In genomic region chr12:93015970-93016751, GRCh38 we compare ENCODE assay signal across 1 cellular context.
TF ChIP-seq lines count a peak whose summit lies in the region.

No MANE protein-coding gene starts in this region.

TF ChIP-seq in WTC11, 78 proteins besides CTCF, POLR2A, EP300 and RAD21 (continued from another document):
- no peak for TF ChIP-seq NR3C1 (CRISPR knock-in tag; conservative IDR thresholded peaks at IDR 0.05; ENCODE audit: low read depth)
- no peak for TF ChIP-seq NR1H2 (CRISPR knock-in tag; IDR thresholded peaks at IDR 0.05)
- TF ChIP-seq FOXP4 (CRISPR knock-in tag; IDR thresholded peaks at IDR 0.05) = no peak
- no peak for TF ChIP-seq TEAD4 (CRISPR knock-in tag; IDR thresholded peaks at IDR 0.05)
- no peak for TF ChIP-seq RORB (CRISPR knock-in tag; IDR thresholded peaks at IDR 0.05)
- TF ChIP-seq STAT6 (CRISPR knock-in tag; conservative IDR thresholded peaks at IDR 0.05; ENCODE audit: low read depth) = no peak
- no peak for TF ChIP-seq ATF3 (CRISPR knock-in tag; conservative IDR thresholded peaks at IDR 0.05)
- no peak for TF ChIP-seq ZNF138 (CRISPR knock-in tag; conservative IDR thresholded peaks at IDR 0.05)
- no peak for TF ChIP-seq HMGXB4 (CRISPR knock-in tag; IDR thresholded peaks at IDR 0.05)
- no peak for TF ChIP-seq CREB1 (CRISPR knock-in tag; IDR thresholded peaks at IDR 0.05)
- no peak for TF ChIP-seq ZNF281 (CRISPR knock-in tag; IDR thresholded peaks at IDR 0.05)
- no peak for TF ChIP-seq NFYB (CRISPR knock-in tag; conservative IDR thresholded peaks at IDR 0.05; ENCODE audit: low read depth)
- TF ChIP-seq USF2 (CRISPR knock-in tag; IDR thresholded peaks at IDR 0.05) = no peak
- TF ChIP-seq GABPB1 (CRISPR knock-in tag; IDR thresholded peaks at IDR 0.05) = no peak
- TF ChIP-seq EMX1 (CRISPR knock-in tag; IDR thresholded peaks at IDR 0.05) = no peak
- no peak for TF ChIP-seq TCF7 (CRISPR knock-in tag; IDR thresholded peaks at IDR 0.05; ENCODE audit: low read depth)
- no peak for TF ChIP-seq SP1 (CRISPR knock-in tag; conservative IDR thresholded peaks at IDR 0.05)
